In genomic region chr11:17687946-17688670, GRCh38 we compare ENCODE assay signal across 17 cellular contexts. TPM values are rescaled to one million over a fixed set of nuclear protein-coding genes. Genes with fewer than 3 reads are reported as not detected.
DNase-seq lines count a peak whose midpoint lies in the region; ATAC-seq and TF ChIP-seq lines count a peak whose summit lies in the region.
"Had no signal": no experiment of that assay in that cellular context is flagged by ENCODE, and none has a peak within 500 bp of the region (broad histone marks: within the 10 kb centered on the region; RNA-seq: fewer than 3 reads in every experiment).

No MANE protein-coding gene starts in this region.

- no peak for ATAC-seq in Right ventricle myocardium superior (ENCODE audit: poor library complexity)

- H3K27ac Mint-ChIP-seq in MCF 10A (ENCODE audit: low read depth, unreplicated experiment), result no peak overlapping the region
- H3K27ac Mint-ChIP-seq: CD4-positive, alpha-beta memory T cell; IgD-negative memory B cell had no signal

- peaks cover 25% of the 10 kb centered on the region for H3K27me3 Mint-ChIP-seq in MCF 10A (ENCODE audit: insufficient read depth, unreplicated experiment)

- no peaks in the 10 kb centered on the region for H3K36me3 Mint-ChIP-seq in MCF 10A (ENCODE audit: insufficient read depth, unreplicated experiment)
- H3K36me3 Mint-ChIP-seq: CD4-positive, alpha-beta memory T cell; IgD-negative memory B cell had no signal

- peak overlapping the region; percentile 35 for H3K4me3 ChIP-seq in skeletal muscle satellite cell (ENCODE audit: low read length)
- H3K4me3 ChIP-seq: SK-N-MC had no signal

- POLR2A ChIA-PET in MCF 10A (lab: Yijun Ruan, JAX), result no interaction called here

- no peaks in the 10 kb centered on the region for H3K4me1 Mint-ChIP-seq in MCF 10A (ENCODE audit: insufficient read depth, unreplicated experiment)
- H3K4me1 Mint-ChIP-seq: CD4-positive, alpha-beta memory T cell; IgD-negative memory B cell had no signal

- peaks cover 35% of the 10 kb centered on the region for H3K4me1 ChIP-seq in skeletal muscle satellite cell (ENCODE audit: control insufficient read depth, insufficient read depth, low read length)
- H3K4me1 ChIP-seq: BE2C had no signal

- H3K9me3 ChIP-seq in skeletal muscle satellite cell (replicated peaks; ENCODE audit: low read length), result no peaks in the 10 kb centered on the region
- H3K9me3 ChIP-seq: BE2C had no signal

- no peaks in the 10 kb centered on the region for H3K9me3 Mint-ChIP-seq in MCF 10A (ENCODE audit: unreplicated experiment)
- H3K9me3 Mint-ChIP-seq: IgD-negative memory B cell had no signal

- BruUV-seq in MCF 10A (replicated peaks; lab: Mats Ljungman, UMichigan), result no TSS peak

- peak overlapping the region; percentile 75 for H3K9ac ChIP-seq in skeletal muscle satellite cell (ENCODE audit: low read depth, low read length)

- H3K27me3 ChIP-seq in skeletal muscle satellite cell (ENCODE audit: control insufficient read depth, insufficient read depth, low read length), result no peaks in the 10 kb centered on the region
- H3K27me3 ChIP-seq: BE2C had no signal

- H3K4me2 ChIP-seq in skeletal muscle satellite cell (ENCODE audit: low read length), result peak overlapping the region; percentile 45

- H3K36me3 ChIP-seq in skeletal muscle satellite cell (ENCODE audit: insufficient read depth, low read length), result no peaks in the 10 kb centered on the region
- H3K36me3 ChIP-seq: BE2C had no signal

- intact Hi-C loops in Right ventricle myocardium superior (cut with DNase I) (no loop called here), MCF 10A (cut with micrococcal nuclease) (no loop called here)

- H3K4me3 Mint-ChIP-seq in MCF 10A (ENCODE audit: unreplicated experiment), result no peak overlapping the region
- H3K4me3 Mint-ChIP-seq: CD4-positive, alpha-beta memory T cell; IgD-negative memory B cell had no signal

- peak; percentile 65 for DNase-seq in EL
- DNase-seq in NCI-H82 treated with DMSO at 0.1 percent for 48 hours (lab: John Stamatoyannopoulos, UW; ENCODE audit: unreplicated experiment), result peak; percentile 62
- peak; percentile 53 for DNase-seq in left kidney (ENCODE audit: low read depth, low spot score)
- DNase-seq in Right ventricle myocardium superior, result no peak
- DNase-seq in MCF 10A (ENCODE audit: unreplicated experiment), result no peak
- DNase-seq in kidney tubule cell (ENCODE audit: low spot score), result no peak
- DNase-seq: BE2C; Calu3; CD4-positive, alpha-beta memory T cell; DMS53; HCEC 1CT; NCI-H1930; NCI-H446 treated with DMSO at 0.1 percent for 48 hours had no signal

- CTCF ChIA-PET in MCF 10A (lab: Yijun Ruan, JAX), result no interaction called here

- TF ChIP-seq CTCF in MCF 10A (IDR thresholded peaks at IDR 0.05; ENCODE audit: unreplicated experiment), result no peak

RNA-seq across cellular contexts. Expression of gene MYOD1, which starts 31.3 kb away (rescaled TPM):
- total RNA-seq in skeletal muscle satellite cell (2012; rRNA removed), result 2.8 and 5.5 TPM in 2 replicates
- not detected for total RNA-seq in Right ventricle myocardium superior
- total RNA-seq in MCF 10A (2022), result not detected in 2 replicates
- total RNA-seq: Calu3; CD4-positive, alpha-beta memory T cell; HT-29 had no signal

RNA-seq across cellular contexts. Expression of gene KCNC1, which starts 46.5 kb away (rescaled TPM):
- under 0.01 TPM in 1 of 2 replicates, not detected in the other for total RNA-seq in skeletal muscle satellite cell (2012; rRNA removed)
- total RNA-seq in Right ventricle myocardium superior, result not detected
- not detected in 2 replicates for total RNA-seq in MCF 10A (2022)
- total RNA-seq: CD4-positive, alpha-beta memory T cell; HT-29 had no signal

Comparison
In these comparisons a context has a peak if more than half of its experiments do, and no peak if none do; other contexts are left out.
1. DNase-seq: peak in EL (single experiment), NCI-H82 treated with DMSO at 0.1 percent for 48 hours (single experiment) and left kidney (single experiment); none in Right ventricle myocardium superior (single experiment), MCF 10A (single experiment) and kidney tubule cell (single experiment).